Comparison of ENCODE assay signal across 9 cellular contexts in genomic region chr21:29376556-29376955, GRCh38.
DNase-seq lines count a peak whose midpoint lies in the region; ATAC-seq and TF ChIP-seq lines count a peak whose summit lies in the region.
"Had no signal": no experiment of that assay in that cellular context is flagged by ENCODE, and none has a peak within 500 bp of the region (broad histone marks: within the 10 kb centered on the region; RNA-seq: fewer than 3 reads in every experiment).

No MANE protein-coding gene starts in this region.

- intact Hi-C loops in esophagus muscularis mucosa (cut with DNase I), result loop anchor here (10.0 kb wide), 1 partner anchor 132 kb away; no protein-coding TSS in a partner anchor

- H3K27ac Mint-ChIP-seq in naive thymus-derived CD8-positive, alpha-beta T cell, result peak overlapping the region in 4 of 10 donors; percentile 26 to 85 (median 55)
- H3K27ac Mint-ChIP-seq: dendritic cell treated with granulocyte-macrophage colony-stimulating factor and Interleukin-4, amounts not matched to agents 40 ng/mL and 50 ng/mL, for 4 days had no signal

- no peaks in the 10 kb centered on the region for H3K27me3 Mint-ChIP-seq in naive thymus-derived CD8-positive, alpha-beta T cell
- H3K27me3 Mint-ChIP-seq: dendritic cell treated with granulocyte-macrophage colony-stimulating factor and Interleukin-4, amounts not matched to agents 40 ng/mL and 50 ng/mL, for 4 days had no signal

- ATAC-seq in GM19467 (IDR thresholded peaks at IDR 0.05; ENCODE audit: unreplicated experiment) (peak; percentile 43), HG03439 (IDR thresholded peaks at IDR 0.05; ENCODE audit: unreplicated experiment) (no peak)
- ATAC-seq in naive thymus-derived CD8-positive, alpha-beta T cell, result peak; percentile 93

- no peaks in the 10 kb centered on the region for H3K4me1 ChIP-seq in esophagus muscularis mucosa

- no peaks in the 10 kb centered on the region for H3K27me3 ChIP-seq in esophagus muscularis mucosa

- H3K4me3 Mint-ChIP-seq in naive thymus-derived CD8-positive, alpha-beta T cell, result no peak overlapping the region
- H3K4me3 Mint-ChIP-seq: dendritic cell treated with granulocyte-macrophage colony-stimulating factor and Interleukin-4, amounts not matched to agents 40 ng/mL and 50 ng/mL, for 4 days had no signal

- TF ChIP-seq EP300 in Ishikawa (IDR thresholded peaks at IDR 0.05; ENCODE audit: borderline replicate concordance) (no peak), esophagus muscularis mucosa (IDR thresholded peaks at IDR 0.05) (no peak)

- POLR2A ChIA-PET in naive thymus-derived CD8-positive, alpha-beta T cell (lab: Charles Lee), result interaction anchor here (1.1 to 1.4 kb wide), 3 partner anchors 73 to 300 kb away, joined by 3 to 8 read pairs (median 4); no protein-coding TSS in a partner anchor

- H3K4me1 Mint-ChIP-seq in naive thymus-derived CD8-positive, alpha-beta T cell, result peaks cover 7 to 17% (median 11%) of the 10 kb centered on the region in 4 donors

- DNase-seq in EL (peak; percentile 43), esophagus muscularis mucosa (ENCODE audit: extremely low spot score) (no peak)
- DNase-seq in activated CD4-positive, CD25-positive, alpha-beta regulatory T cell treated with anti-CD3 and anti-CD28 coated beads, Interleukin-2, amount 50 U/mL, for 16 hours (ENCODE audit: low read depth, low spot score), result peak; percentile 22
- DNase-seq in effector CD4-positive, alpha-beta T cell, result peak; percentile 35
- peak in 9 of 10 donors; percentile 15 to 81 (median 46) for DNase-seq in naive thymus-derived CD8-positive, alpha-beta T cell

- peaks cover 5 to 7% (median 7%) of the 10 kb centered on the region in 3 donors for H3K36me3 Mint-ChIP-seq in naive thymus-derived CD8-positive, alpha-beta T cell

- peaks cover 0 to 5% (median 0%) of the 10 kb centered on the region in 4 donors for H3K36me3 ChIP-seq in esophagus muscularis mucosa

- 100% methylated on average over 1 of the region's 3 CpGs for WGBS in esophagus muscularis mucosa

- no peak for TF ChIP-seq POLR2A in esophagus muscularis mucosa (IDR thresholded peaks at IDR 0.05; ENCODE audit: low read depth)

- H3K9me3 Mint-ChIP-seq in naive thymus-derived CD8-positive, alpha-beta T cell, result peaks cover 0 to 5% (median 0%) of the 10 kb centered on the region in 9 donors
- H3K9me3 Mint-ChIP-seq: dendritic cell treated with granulocyte-macrophage colony-stimulating factor and Interleukin-4, amounts not matched to agents 40 ng/mL and 50 ng/mL, for 4 days had no signal

- TF ChIP-seq CTCF in esophagus muscularis mucosa (IDR thresholded peaks at IDR 0.05), result peak in 1 of 3 experiments; percentile 32

- peak; percentile 53 for TF ChIP-seq RAD21 in Ishikawa (IDR thresholded peaks at IDR 0.05; ENCODE audit: low read depth)

- peaks cover 0 to 5% (median 0%) of the 10 kb centered on the region in 4 donors for H3K9me3 ChIP-seq in esophagus muscularis mucosa

- no peak overlapping the region for H3K4me3 ChIP-seq in esophagus muscularis mucosa

- no peak overlapping the region for H3K27ac ChIP-seq in esophagus muscularis mucosa (replicated peaks in 1 of 4)

TF ChIP-seq in Ishikawa, 13 proteins besides CTCF, POLR2A, EP300 and RAD21:
- TF ChIP-seq YY1 (IDR thresholded peaks at IDR 0.05; ENCODE audit: low read depth) (no peak), CREB1 (IDR thresholded peaks at IDR 0.05; ENCODE audit: low read depth) (no peak), NFIC (IDR thresholded peaks at IDR 0.05) (no peak), ZBTB7A (IDR thresholded peaks at IDR 0.05; ENCODE audit: low read depth) (no peak), TAF1 (IDR thresholded peaks at IDR 0.05; ENCODE audit: low read depth) (no peak)
